27 cellular contexts compared by ENCODE assay signal in the genomic region with DNA sequence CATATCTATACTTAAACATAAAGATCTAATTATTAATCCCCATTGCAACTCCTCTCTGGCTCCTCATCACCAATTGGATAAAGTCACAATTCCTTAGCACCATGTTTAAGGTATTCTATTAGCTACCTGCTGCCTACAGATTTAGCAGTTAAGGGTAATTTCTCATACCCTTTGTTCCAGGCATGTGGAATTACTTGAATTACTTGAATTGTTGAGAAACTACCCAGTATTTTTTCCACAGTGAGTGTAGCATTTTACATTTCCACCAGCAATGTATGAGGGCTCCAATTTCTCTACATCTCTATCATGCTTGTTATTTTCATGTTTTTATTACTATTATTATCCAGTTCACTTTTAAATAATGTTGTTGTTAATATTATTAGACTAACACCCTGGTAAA.
"Had no signal": no experiment of that assay in that cellular context is flagged by ENCODE, and none has a peak within 500 bp of the region (broad histone marks: within the 10 kb centered on the region; RNA-seq: fewer than 3 reads in every experiment).

No MANE protein-coding gene starts in this region.

- H3K36me3 Mint-ChIP-seq: stimulated activated effector memory CD8-positive, alpha-beta T cell treated with anti-CD3 and anti-CD28 coated beads, Interleukin-12 subunit alpha, Interleukin-12 subunit beta, amount 100 ng/mL, for 72 hours; stimulated activated memory B cell treated with anti-CD40 and anti-IgM and Interleukin-4, amounts not matched to agents 10 μg/mL and 1 μg/mL and 100 μg/mL, for 72 hours; stimulated activated naive B cell treated with anti-CD40 and anti-IgM and Interleukin-4, amounts not matched to agents 10 μg/mL and 1 μg/mL and 100 μg/mL, for 72 hours; type B pancreatic cell had no signal

- H3K27me3 Mint-ChIP-seq: stimulated activated naive CD8-positive, alpha-beta T cell treated with anti-CD3 and anti-CD28 coated beads, Interleukin-15, amount 100 ng/mL, for 72 hours; stimulated activated naive CD8-positive, alpha-beta T cell treated with anti-CD3 and anti-CD28 coated beads, Interleukin-15, Interleukin-2, amounts not matched to agents 100 ng/mL and 50 ng/mL, for 24 hours; type B pancreatic cell had no signal

- H3K4me3 Mint-ChIP-seq: stimulated activated effector memory CD8-positive, alpha-beta T cell treated with anti-CD3 and anti-CD28 coated beads, Interleukin-12 subunit alpha, Interleukin-12 subunit beta, amount 100 ng/mL, for 72 hours; stimulated activated memory B cell treated with anti-CD40 and anti-IgM and Interleukin-4, amounts not matched to agents 10 μg/mL and 1 μg/mL and 100 μg/mL, for 72 hours; stimulated activated naive B cell treated with anti-CD40 and anti-IgM and Interleukin-4, amounts not matched to agents 10 μg/mL and 1 μg/mL and 100 μg/mL, for 72 hours; stimulated activated naive CD8-positive, alpha-beta T cell treated with anti-CD3 and anti-CD28 coated beads, Interleukin-15, amount 100 ng/mL, for 72 hours; stimulated activated naive CD8-positive, alpha-beta T cell treated with anti-CD3 and anti-CD28 coated beads, Interleukin-15, Interleukin-2, amounts not matched to agents 100 ng/mL and 50 ng/mL, for 24 hours; type B pancreatic cell had no signal

- H3K9me3 Mint-ChIP-seq: stimulated activated effector memory CD8-positive, alpha-beta T cell treated with anti-CD3 and anti-CD28 coated beads, Interleukin-12 subunit alpha, Interleukin-12 subunit beta, amount 100 ng/mL, for 72 hours; stimulated activated naive B cell treated with anti-CD40 and anti-IgM and Interleukin-4, amounts not matched to agents 10 μg/mL and 1 μg/mL and 100 μg/mL, for 72 hours; stimulated activated naive CD8-positive, alpha-beta T cell treated with anti-CD3 and anti-CD28 coated beads, Interleukin-15, amount 100 ng/mL, for 72 hours; stimulated activated naive CD8-positive, alpha-beta T cell treated with anti-CD3 and anti-CD28 coated beads, Interleukin-15, Interleukin-2, amounts not matched to agents 100 ng/mL and 50 ng/mL, for 24 hours had no signal

- H3K4me1 ChIP-seq: stomach, suprapubic skin, testis, thyroid gland, tibial artery, tibial nerve, transverse colon, upper lobe of left lung, upper lobe of right lung, uterus, vagina had no signal

- H3K36me3 ChIP-seq: stomach, suprapubic skin, thoracic aorta, thyroid gland, tibial artery, tibial nerve, transverse colon, upper lobe of left lung, upper lobe of right lung, uterus, vagina had no signal

- H3K27me3 ChIP-seq: stomach, suprapubic skin, testis, thyroid gland, tibial artery, tibial nerve, transverse colon, upper lobe of left lung, upper lobe of right lung, uterus, vagina had no signal

- H3K27ac ChIP-seq: stomach, suprapubic skin, testis, thoracic aorta, thyroid gland, tibial artery, tibial nerve, transverse colon, upper lobe of left lung, upper lobe of right lung, uterus, vagina had no signal

- ATAC-seq: stimulated activated effector memory CD8-positive, alpha-beta T cell treated with anti-CD3 and anti-CD28 coated beads, Interleukin-12 subunit alpha, Interleukin-12 subunit beta, amount 100 ng/mL, for 72 hours; stimulated activated memory B cell treated with anti-CD40 and anti-IgM and Interleukin-4, amounts not matched to agents 10 μg/mL and 1 μg/mL and 100 μg/mL, for 72 hours; stimulated activated naive B cell treated with anti-CD40 and anti-IgM and Interleukin-4, amounts not matched to agents 10 μg/mL and 1 μg/mL and 100 μg/mL, for 72 hours; stimulated activated naive CD8-positive, alpha-beta T cell treated with anti-CD3 and anti-CD28 coated beads, Interleukin-15, amount 100 ng/mL, for 72 hours; stimulated activated naive CD8-positive, alpha-beta T cell treated with anti-CD3 and anti-CD28 coated beads, Interleukin-15, Interleukin-2, amounts not matched to agents 100 U/mL and 50 U/mL, for 24 hours; upper lobe of right lung had no signal

- H3K27ac Mint-ChIP-seq: stimulated activated effector memory CD8-positive, alpha-beta T cell treated with anti-CD3 and anti-CD28 coated beads, Interleukin-12 subunit alpha, Interleukin-12 subunit beta, amount 100 ng/mL, for 72 hours; stimulated activated memory B cell treated with anti-CD40 and anti-IgM and Interleukin-4, amounts not matched to agents 10 μg/mL and 1 μg/mL and 100 μg/mL, for 72 hours; stimulated activated naive B cell treated with anti-CD40 and anti-IgM and Interleukin-4, amounts not matched to agents 10 μg/mL and 1 μg/mL and 100 μg/mL, for 72 hours; stimulated activated naive CD8-positive, alpha-beta T cell treated with anti-CD3 and anti-CD28 coated beads, Interleukin-15, amount 100 ng/mL, for 72 hours; stimulated activated naive CD8-positive, alpha-beta T cell treated with anti-CD3 and anti-CD28 coated beads, Interleukin-15, Interleukin-2, amounts not matched to agents 100 ng/mL and 50 ng/mL, for 24 hours; type B pancreatic cell had no signal

- H3K4me1 Mint-ChIP-seq: stimulated activated effector memory CD8-positive, alpha-beta T cell treated with anti-CD3 and anti-CD28 coated beads, Interleukin-12 subunit alpha, Interleukin-12 subunit beta, amount 100 ng/mL, for 72 hours; stimulated activated memory B cell treated with anti-CD40 and anti-IgM and Interleukin-4, amounts not matched to agents 10 μg/mL and 1 μg/mL and 100 μg/mL, for 72 hours; stimulated activated naive B cell treated with anti-CD40 and anti-IgM and Interleukin-4, amounts not matched to agents 10 μg/mL and 1 μg/mL and 100 μg/mL, for 72 hours; stimulated activated naive CD8-positive, alpha-beta T cell treated with anti-CD3 and anti-CD28 coated beads, Interleukin-15, amount 100 ng/mL, for 72 hours had no signal

- H3K9me3 ChIP-seq: stomach, suprapubic skin, testis, thoracic aorta, thyroid gland, tibial artery, tibial nerve, transverse colon, upper lobe of left lung, upper lobe of right lung, uterus, vagina had no signal

- H3K4me3 ChIP-seq: stomach, suprapubic skin, testis, thoracic aorta, thyroid gland, tibial artery, tibial nerve, transverse colon, upper lobe of left lung, upper lobe of right lung, uterus, vagina had no signal

- DNase-seq: stimulated activated CD4-positive, alpha-beta T cell treated with anti-CD3 and anti-CD28 coated beads, Interleukin-2, amount 100 ng/mL, for 48 hours; stimulated activated CD4-positive, alpha-beta T cell treated with anti-CD3 and anti-CD28 coated beads, Interleukin-4, amount 100 ng/mL, for 1 hour; stimulated activated CD4-positive, alpha-beta T cell treated with anti-CD3 and anti-CD28 coated beads, Interleukin-4, amount 100 ng/mL, for 24 hours; stimulated activated CD4-positive, alpha-beta T cell treated with anti-CD3 and anti-CD28 coated beads, Interleukin-4, amount 100 ng/mL, for 4 hours; stimulated activated CD8-positive, alpha-beta memory T cell treated with anti-CD3 and anti-CD28 coated beads, Interleukin-4, amount 100 ng/mL, for 48 hours; stimulated activated naive B cell treated with anti-CD40 and anti-IgM and Interleukin-4, amounts not matched to agents 10 μg/mL and 1 μg/mL and 100 μg/mL, for 72 hours; stimulated activated naive CD4-positive, alpha-beta T cell; stimulated activated naive CD4-positive, alpha-beta T cell treated with Interleukin-2 at 50 U/mL for 16 hours; stimulated activated naive CD8-positive, alpha-beta T cell treated with anti-CD3 and anti-CD28 coated beads, Interleukin-15, amount 100 ng/mL, for 72 hours; stimulated activated naive CD8-positive, alpha-beta T cell treated with anti-CD3 and anti-CD28 coated beads, Interleukin-15, Interleukin-2, amounts not matched to agents 100 U/mL and 50 U/mL, for 24 hours; stomach; substantia nigra; testis; thyroid gland; tibial artery; transverse colon; upper lobe of left lung; upper lobe of right lung; uterus had no signal
